In genomic region chr11:46300270-46300669, GRCh38 we compare ENCODE assay signal across 15 cellular contexts. TPM values are rescaled to one million over a fixed set of nuclear protein-coding genes. Genes with fewer than 3 reads are reported as not detected.
DNase-seq lines count a peak whose midpoint lies in the region; ATAC-seq and TF ChIP-seq lines count a peak whose summit lies in the region.
"Had no signal": no experiment of that assay in that cellular context is flagged by ENCODE, and none has a peak within 500 bp of the region (broad histone marks: within the 10 kb centered on the region; RNA-seq: fewer than 3 reads in every experiment).

No MANE protein-coding gene starts in this region.

- ATAC-seq in GM19324 (IDR thresholded peaks at IDR 0.05; ENCODE audit: low FRiP score, unreplicated experiment): no peak

- intact Hi-C loops in activated CD4-positive, alpha-beta T cell treated with anti-CD3 and anti-CD28 coated beads, Interleukin-2, amount 10 ng/mL, durations not matched to agents 24 days and 14 days (cut with micrococcal nuclease): no loop called here
- intact Hi-C loops in head of caudate nucleus (cut with DNase I): no loop called here

- peaks cover 20% of the 10 kb centered on the region for H3K27me3 Mint-ChIP-seq in activated CD4-positive, alpha-beta T cell treated with anti-CD3 and anti-CD28 coated beads, Interleukin-2, amount 10 ng/mL, durations not matched to agents 24 days and 14 days

- peaks cover 6% of the 10 kb centered on the region for H3K4me1 Mint-ChIP-seq in activated CD4-positive, alpha-beta T cell treated with anti-CD3 and anti-CD28 coated beads, Interleukin-2, amount 10 ng/mL, durations not matched to agents 24 days and 14 days

- H3K27ac Mint-ChIP-seq in activated CD4-positive, alpha-beta T cell treated with anti-CD3 and anti-CD28 coated beads, Interleukin-2, amount 10 ng/mL, durations not matched to agents 24 days and 14 days: no peak overlapping the region

- H3K27me3 ChIP-seq in AG04450 (ENCODE audit: control insufficient read depth, insufficient read depth, low read length): no peaks in the 10 kb centered on the region
- H3K27me3 ChIP-seq: SJSA1 had no signal

- peak; percentile 53 for DNase-seq in activated CD4-positive, alpha-beta T cell treated with anti-CD3 and anti-CD28 coated beads for 48 hours
- no peak for DNase-seq in activated CD4-positive, alpha-beta T cell treated with anti-CD3 and anti-CD28 coated beads, Interleukin-2, amount 10 ng/mL, durations not matched to agents 24 days and 14 days
- DNase-seq in AG04450 (ENCODE audit: low read depth, low spot score): no peak
- DNase-seq in RPMI8226: peak; percentile 66
- peak in 22 of 42 donors; percentile 20 to 73 (median 47) for DNase-seq in head of caudate nucleus
- no peak for DNase-seq in NCI-H446 (lab: John Stamatoyannopoulos, UW)
- DNase-seq in NCI-H1092 (lab: John Stamatoyannopoulos, UW): no peak
- DNase-seq: DMS53, HCEC 1CT, Karpas-422, NCI-H1417, NCI-H2081 treated with DMSO at 0.1 percent for 48 hours, NCI-H345 had no signal

- no peaks in the 10 kb centered on the region for H3K36me3 Mint-ChIP-seq in activated CD4-positive, alpha-beta T cell treated with anti-CD3 and anti-CD28 coated beads, Interleukin-2, amount 10 ng/mL, durations not matched to agents 24 days and 14 days (ENCODE audit: low read depth)

- no peaks in the 10 kb centered on the region for H3K9me3 Mint-ChIP-seq in activated CD4-positive, alpha-beta T cell treated with anti-CD3 and anti-CD28 coated beads, Interleukin-2, amount 10 ng/mL, durations not matched to agents 24 days and 14 days

- no peak overlapping the region for H3K4me3 Mint-ChIP-seq in activated CD4-positive, alpha-beta T cell treated with anti-CD3 and anti-CD28 coated beads, Interleukin-2, amount 10 ng/mL, durations not matched to agents 24 days and 14 days

- TF ChIP-seq CTCF in AG04450 (IDR thresholded peaks at IDR 0.05; ENCODE audit: low read depth, low read length): no peak

- POLR2A ChIA-PET in AG04450 (lab: Yijun Ruan, JAX): no interaction called here

- peak overlapping the region; percentile 55 for H3K27ac ChIP-seq in AG04450 (ENCODE audit: low read depth, low read length)

- no peak overlapping the region for H3K4me3 ChIP-seq in AG04450 (ENCODE audit: low read depth, low read length)
- H3K4me3 ChIP-seq: SJSA1 had no signal

- no peaks in the 10 kb centered on the region for H3K9me3 ChIP-seq in AG04450 (ENCODE audit: control insufficient read depth, insufficient read depth, low read length)
- H3K9me3 ChIP-seq: SJSA1 had no signal

- CTCF ChIA-PET in AG04450 (lab: Charles Lee): interaction anchor here (1.2 to 2.0 kb wide), 3 partner anchors 9 to 427 kb away, joined by 3 to 14 read pairs (median 9); no protein-coding TSS in a partner anchor

RNA-seq across cellular contexts. Expression of gene CREB3L1, which starts 22.8 kb away (rescaled TPM):
- total RNA-seq in activated CD4-positive, alpha-beta T cell treated with anti-CD3 and anti-CD28 coated beads, Interleukin-2, amount 10 ng/mL, durations not matched to agents 24 days and 14 days: 0.09 and 0.17 TPM in 2 replicates
- polyA plus RNA-seq in AG04450 (2011; rRNA removed): 24.2 and 33.2 TPM in 2 replicates
- polyA minus RNA-seq in AG04450 (2011; rRNA and poly(A)+ RNA removed): 57.6 and 90.1 TPM in 2 replicates

RNA-seq across cellular contexts. Expression of gene DGKZ, which starts 47.0 kb away (rescaled TPM):
- total RNA-seq in activated CD4-positive, alpha-beta T cell treated with anti-CD3 and anti-CD28 coated beads, Interleukin-2, amount 10 ng/mL, durations not matched to agents 24 days and 14 days: 87.4 and 94.7 TPM in 2 replicates
- polyA plus RNA-seq in AG04450 (2011; rRNA removed): 15.8 and 23.2 TPM in 2 replicates
- polyA minus RNA-seq in AG04450 (2011; rRNA and poly(A)+ RNA removed): 28.1 and 32.6 TPM in 2 replicates

Comparison
In these comparisons a context has a peak if more than half of its experiments do, and no peak if none do; other contexts are left out.
1. DNase-seq: peak in activated CD4-positive, alpha-beta T cell treated with anti-CD3 and anti-CD28 coated beads for 48 hours (single experiment), RPMI8226 (single experiment) and head of caudate nucleus (22 of 42); none in activated CD4-positive, alpha-beta T cell treated with anti-CD3 and anti-CD28 coated beads, Interleukin-2, amount 10 ng/mL, durations not matched to agents 24 days and 14 days (single experiment), AG04450 (single experiment), NCI-H446 (0 of 2) and NCI-H1092 (single experiment).